Comparison of ENCODE assay signal across 8 cellular contexts in the genomic region with DNA sequence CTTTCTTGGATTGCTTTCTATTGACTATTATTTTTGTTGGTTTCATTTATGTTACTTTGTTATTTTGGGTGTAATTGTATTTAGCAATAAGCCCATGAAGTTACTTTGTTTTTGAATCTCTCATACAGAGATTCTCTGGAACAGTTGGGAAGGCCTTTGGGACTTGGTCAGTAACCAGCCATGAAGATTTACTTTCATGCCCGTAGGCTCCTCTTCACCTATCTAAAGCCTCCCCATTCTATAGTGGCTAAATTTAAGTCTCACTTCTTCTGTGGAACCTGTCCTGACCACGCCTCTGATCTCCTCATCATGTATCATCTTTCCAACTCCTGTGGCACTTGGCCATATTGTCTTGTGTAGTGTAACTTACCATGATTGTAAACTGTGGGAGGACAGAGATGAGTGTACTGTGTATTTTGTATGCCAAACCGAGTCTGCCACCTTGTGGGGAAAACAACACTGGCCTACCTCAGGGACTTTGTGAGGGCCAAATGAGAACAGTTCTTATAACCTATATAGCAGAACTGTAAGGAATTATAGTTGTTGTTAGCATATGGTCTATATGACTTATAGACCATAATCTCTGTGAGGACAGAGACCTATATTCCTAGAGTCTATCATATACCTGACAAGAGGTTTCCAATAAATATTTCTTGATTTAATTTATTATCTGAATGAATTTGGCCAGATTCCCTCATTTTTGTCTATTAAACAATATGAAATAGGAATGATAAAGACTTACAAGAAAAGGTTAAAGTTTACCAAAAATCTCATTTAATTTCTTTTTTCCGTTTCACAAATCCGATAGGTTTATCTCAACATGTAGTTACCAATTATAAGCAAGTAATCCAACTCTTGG.
DNase-seq lines count a peak whose midpoint lies in the region; ATAC-seq, FAIRE-seq and TF ChIP-seq lines count a peak whose summit lies in the region.

No MANE protein-coding gene starts in this region.

- no peak overlapping the region for H2AFZ ChIP-seq in KMS-11 (ENCODE audit: low read depth)

- H3K9me3 ChIP-seq in ovary: no peaks in the 10 kb centered on the region

- H3K36me3 ChIP-seq in KMS-11 (ENCODE audit: insufficient read depth) (no peaks in the 10 kb centered on the region), ovary (no peaks in the 10 kb centered on the region)

- 52 to 56% (median 53%) methylated on average over 5 of the region's 5 CpGs for WGBS in ovary, 3 donors

- H3K79me2 ChIP-seq in KMS-11 (ENCODE audit: insufficient read depth, low read depth): no peaks in the 10 kb centered on the region

- no peak overlapping the region; the same call in 1 of the 2 replicates for H3K4me2 ChIP-seq in KMS-11

- H3K27ac Mint-ChIP-seq in activated T-helper 17 cell treated with anti-CD3 and anti-CD28 coated beads, Interleukin-2, amount 50 U/mL, for 72 hours: no peak overlapping the region

- no peaks in the 10 kb centered on the region for H4K20me1 ChIP-seq in KMS-11 (ENCODE audit: insufficient read depth)

- peak; percentile 86 for DNase-seq in Ammon's horn (ENCODE audit: low spot score)
- peak; percentile 84 for DNase-seq in RKO (ENCODE audit: low spot score)
- peak; percentile 28 to 52 for DNase-seq in frontal cortex (ENCODE audit: low spot score in 2 of 2)
- peak; percentile 49 to 72 (median 63) for DNase-seq in ovary
- peak; percentile 52 for DNase-seq in urothelium cell line (ENCODE audit: low spot score)

- no peaks in the 10 kb centered on the region for H3K9me3 Mint-ChIP-seq in activated T-helper 17 cell treated with anti-CD3 and anti-CD28 coated beads, Interleukin-2, amount 50 U/mL, for 72 hours

- no peaks in the 10 kb centered on the region for H3K27me3 Mint-ChIP-seq in activated T-helper 17 cell treated with anti-CD3 and anti-CD28 coated beads, Interleukin-2, amount 50 U/mL, for 72 hours

- no peaks in the 10 kb centered on the region for H3K36me3 Mint-ChIP-seq in activated T-helper 17 cell treated with anti-CD3 and anti-CD28 coated beads, Interleukin-2, amount 50 U/mL, for 72 hours (ENCODE audit: low read depth)

- no peak overlapping the region for H3K27ac ChIP-seq in KMS-11
- H3K27ac ChIP-seq in ovary: no peak overlapping the region

- TF ChIP-seq POLR2A in ovary (IDR thresholded peaks at IDR 0.05): no peak

- peaks cover 4% of the 10 kb centered on the region for H3K4me1 Mint-ChIP-seq in activated T-helper 17 cell treated with anti-CD3 and anti-CD28 coated beads, Interleukin-2, amount 50 U/mL, for 72 hours

- no peak for FAIRE-seq in frontal cortex (lab: Jason Lieb, UNC)
- no peak for FAIRE-seq in urothelium cell line (lab: Jason Lieb, UNC)

- peak; percentile 67 for ATAC-seq in GM18909 (IDR thresholded peaks at IDR 0.05; ENCODE audit: poor library complexity, unreplicated experiment)
- ATAC-seq in activated T-helper 17 cell treated with anti-CD3 and anti-CD28 coated beads, Interleukin-2, amount 50 U/mL, for 72 hours (replicated peaks): peak; percentile 100

- intact Hi-C loops in ovary (cut with DNase I): no loop called here

- TF ChIP-seq EP300 in ovary (IDR thresholded peaks at IDR 0.05): no peak

- H3K9ac ChIP-seq in KMS-11: no peak overlapping the region

- H3K4me3 Mint-ChIP-seq in activated T-helper 17 cell treated with anti-CD3 and anti-CD28 coated beads, Interleukin-2, amount 50 U/mL, for 72 hours: no peak overlapping the region

- H3K4me1 ChIP-seq in KMS-11 (ENCODE audit: low read depth, poor library complexity, severe bottlenecking) (peaks cover 16% of the 10 kb centered on the region), ovary (ENCODE audit: insufficient read depth) (peaks cover 2% of the 10 kb centered on the region)

- no peaks in the 10 kb centered on the region for H3K27me3 ChIP-seq in KMS-11 (ENCODE audit: insufficient read depth, low read depth)
- no peaks in the 10 kb centered on the region for H3K27me3 ChIP-seq in ovary

- TF ChIP-seq CTCF in KMS-11 (conservative IDR thresholded peaks at IDR 0.05; ENCODE audit: low read depth, low read length) (peak; percentile 87), ovary (IDR thresholded peaks at IDR 0.05) (peak; percentile 54 to 70 (median 55))

- no peak overlapping the region for H3K4me3 ChIP-seq in KMS-11 (IDR thresholded peaks at IDR 0.05; ENCODE audit: insufficient read depth, low read depth, low read length)
- H3K4me3 ChIP-seq in ovary: no peak overlapping the region
